Comparison of ENCODE assay signal across 15 cellular contexts in the genomic region with DNA sequence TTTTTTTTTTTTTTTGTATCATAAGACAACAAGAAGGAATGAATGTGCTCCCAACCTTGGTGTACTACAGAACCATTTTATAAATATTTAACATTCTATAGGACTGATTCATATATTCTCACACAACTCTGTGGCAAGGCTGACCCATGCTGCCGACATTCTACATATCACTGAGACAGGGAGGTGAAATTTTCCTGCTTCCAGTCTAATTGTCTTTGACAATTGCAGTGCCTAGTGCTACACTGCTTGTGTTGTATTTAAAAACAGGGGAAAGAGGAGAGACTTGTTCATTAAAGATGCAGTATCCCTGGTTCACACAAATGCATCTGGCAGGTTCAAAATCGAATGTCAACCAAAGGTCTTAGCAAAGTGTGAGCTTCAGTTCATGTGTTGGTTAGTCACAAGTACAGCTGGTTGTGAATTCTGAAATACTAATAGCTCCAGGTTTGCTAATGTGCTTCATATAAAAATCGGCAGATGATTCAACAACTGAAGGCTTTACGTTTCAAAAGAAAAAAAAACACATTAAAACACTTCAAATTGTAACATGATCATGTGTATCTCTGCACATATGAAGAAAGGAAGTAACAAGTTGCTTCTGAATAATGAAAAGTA.
A peak's percentile ranks its signal among the peaks of the same experiment; 100 is the strongest.
DNase-seq lines count a peak whose midpoint lies in the region; ATAC-seq and TF ChIP-seq lines count a peak whose summit lies in the region.
"Had no signal": no experiment of that assay in that cellular context is flagged by ENCODE, and none has a peak within 500 bp of the region (broad histone marks: within the 10 kb centered on the region; RNA-seq: fewer than 3 reads in every experiment).

No MANE protein-coding gene starts in this region.

- DNase-seq in AG08396 (ENCODE audit: low spot score) (peak; percentile 19), HS-27A (ENCODE audit: low read depth) (peak; percentile 65), WTC11 (ENCODE audit: low spot score) (no peak), glomerular visceral epithelial cell (ENCODE audit: extremely low spot score) (peak; percentile 67), NCI-H1930 (lab: John Stamatoyannopoulos, UW) (no peak)
- DNase-seq: activated CD8-positive, alpha-beta memory T cell treated with anti-CD3 and anti-CD28 coated beads for 24 hours; activated naive CD4-positive, alpha-beta T cell treated with anti-CD3 and anti-CD28 coated beads, Interleukin-2, amount 50 U/mL, for 16 hours; CD4-positive, CD25-positive, alpha-beta regulatory T cell; colonic mucosa; natural killer cell; Peyer's patch; sigmoid colon had no signal

- H3K27me3 Mint-ChIP-seq in WTC11 (ENCODE audit: low read depth): no peaks in the 10 kb centered on the region
- H3K27me3 Mint-ChIP-seq: CD4-positive, CD25-positive, alpha-beta regulatory T cell had no signal

- peaks cover 4% of the 10 kb centered on the region; the same call in 1 of the 2 replicates for H3K36me3 Mint-ChIP-seq in WTC11
- H3K36me3 Mint-ChIP-seq: CD4-positive, CD25-positive, alpha-beta regulatory T cell; natural killer cell had no signal

- peaks cover 50% of the 10 kb centered on the region for H3K4me1 Mint-ChIP-seq in WTC11
- H3K4me1 Mint-ChIP-seq: CD4-positive, CD25-positive, alpha-beta regulatory T cell; natural killer cell had no signal

- H3K27ac Mint-ChIP-seq in WTC11: peak overlapping the region; percentile 87
- H3K27ac Mint-ChIP-seq: CD4-positive, CD25-positive, alpha-beta regulatory T cell; natural killer cell had no signal

- ATAC-seq in WTC11 (no peak), GM18868 (IDR thresholded peaks at IDR 0.05; ENCODE audit: unreplicated experiment) (no peak), esophagus mucosa (no peak), GM19023 (IDR thresholded peaks at IDR 0.05; ENCODE audit: unreplicated experiment) (no peak)
- ATAC-seq: natural killer cell had no signal

- no peak overlapping the region for H3K4me3 Mint-ChIP-seq in WTC11
- H3K4me3 Mint-ChIP-seq: CD4-positive, CD25-positive, alpha-beta regulatory T cell; natural killer cell had no signal

- H3K9me3 Mint-ChIP-seq in WTC11: no peaks in the 10 kb centered on the region

- POLR2A ChIA-PET in WTC11 (lab: Charles Lee): no interaction called here

- TF ChIP-seq CTCF in WTC11 (IDR thresholded peaks at IDR 0.05): no peak

- CTCF ChIA-PET in WTC11 (lab: Charles Lee): no interaction called here

TF ChIP-seq in WTC11, 78 proteins besides CTCF, POLR2A, EP300 and RAD21:
- TF ChIP-seq SOX15 (CRISPR knock-in tag; IDR thresholded peaks at IDR 0.05): no peak
- no peak for TF ChIP-seq ATF1 (CRISPR knock-in tag; IDR thresholded peaks at IDR 0.05)
TF ChIP-seq in WTC11: peak in this region for 0.

Comparison
In these comparisons a context has a peak if more than half of its experiments do, and no peak if none do; other contexts are left out.
1. DNase-seq: peak in AG08396 (single experiment), HS-27A (single experiment) and glomerular visceral epithelial cell (single experiment); none in WTC11 (single experiment) and NCI-H1930 (0 of 2).